Comparison of ENCODE assay signal across 27 cellular contexts in the genomic region with DNA sequence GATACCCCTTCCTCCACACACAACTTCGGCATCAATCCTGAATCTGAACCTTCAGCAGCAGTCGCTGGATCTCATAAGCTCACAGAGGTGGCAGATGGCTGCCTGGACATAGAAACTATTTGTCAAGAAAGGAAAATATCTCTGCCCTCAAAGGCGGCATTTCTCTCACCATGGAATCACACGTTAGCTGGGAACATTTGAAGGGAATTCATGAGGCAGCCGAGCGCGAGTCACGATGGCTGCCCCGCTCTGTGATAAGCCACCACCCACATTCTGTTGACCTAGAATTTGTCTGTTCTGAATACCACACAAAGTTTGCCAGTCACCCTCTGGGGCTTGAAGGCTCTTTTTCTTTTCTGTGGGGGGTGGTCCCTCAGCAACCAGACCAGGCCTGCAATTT.
"Had no signal": no experiment of that assay in that cellular context is flagged by ENCODE, and none has a peak within 500 bp of the region (broad histone marks: within the 10 kb centered on the region; RNA-seq: fewer than 3 reads in every experiment).

No MANE protein-coding gene starts in this region.

- H3K27ac Mint-ChIP-seq: immature natural killer cell; naive thymus-derived CD4-positive, alpha-beta T cell; natural killer cell treated with Interleukin-12 subunit alpha and Interleukin-12 subunit beta and Interleukin-15 and Interleukin-18, amount 100 ng/mL, for 72 hours; stimulated activated naive B cell treated with anti-CD40 and anti-IgM and Interleukin-4, amounts not matched to agents 10 μg/mL and 1 μg/mL and 100 μg/mL, for 72 hours had no signal

- H3K36me3 ChIP-seq: left ventricle myocardium inferior, ovary, prostate gland, stomach, suprapubic skin, thoracic aorta, tibial artery, upper lobe of right lung had no signal

- FAIRE-seq: urothelium cell line had no signal

- H3K4me1 Mint-ChIP-seq: immature natural killer cell; stimulated activated naive B cell treated with anti-CD40 and anti-IgM and Interleukin-4, amounts not matched to agents 10 μg/mL and 1 μg/mL and 100 μg/mL, for 72 hours had no signal

- H3K27me3 ChIP-seq: ovary, stomach, suprapubic skin, upper lobe of right lung had no signal

- H3K4me1 ChIP-seq: left ventricle myocardium inferior, prostate gland, stomach had no signal

- H3K9me3 Mint-ChIP-seq: immature natural killer cell; naive thymus-derived CD4-positive, alpha-beta T cell; natural killer cell treated with Interleukin-12 subunit alpha and Interleukin-12 subunit beta and Interleukin-15 and Interleukin-18, amount 100 ng/mL, for 72 hours; stimulated activated naive B cell treated with anti-CD40 and anti-IgM and Interleukin-4, amounts not matched to agents 10 μg/mL and 1 μg/mL and 100 μg/mL, for 72 hours had no signal

- DNase-seq: immature natural killer cell; islet precursor cell; left ventricle myocardium inferior; mesendoderm; midbrain; mucosa of descending colon; naive thymus-derived CD4-positive, alpha-beta T cell; ovary; retina; right cardiac atrium; stimulated activated CD4-positive, alpha-beta T cell treated with anti-CD3 and anti-CD28 coated beads, Interleukin-12 subunit alpha, Interleukin-12 subunit beta, amount 100 ng/mL, for 4 hours; stimulated activated CD4-positive, alpha-beta T cell treated with anti-CD3 and anti-CD28 coated beads, Interleukin-15, amount 100 ng/mL, for 24 hours; stimulated activated CD4-positive, alpha-beta T cell treated with anti-CD3 and anti-CD28 coated beads, Interleukin-2, amount 100 ng/mL, for 24 hours; stimulated activated CD4-positive, alpha-beta T cell treated with anti-CD3 and anti-CD28 coated beads, Interleukin-4, amount 100 ng/mL, for 1 hour; stimulated activated naive B cell treated with anti-CD40 and anti-IgM and Interleukin-4, amounts not matched to agents 10 μg/mL and 1 μg/mL and 100 μg/mL, for 72 hours; stimulated activated naive CD8-positive, alpha-beta T cell treated with anti-CD3 and anti-CD28 coated beads, Interleukin-15, Interleukin-2, amounts not matched to agents 100 U/mL and 50 U/mL, for 24 hours; stomach; tibial artery; trophoblast cell; upper lobe of right lung had no signal

- H3K9me3 ChIP-seq: left ventricle myocardium inferior, mucosa of descending colon, ovary, prostate gland, stomach, suprapubic skin, thoracic aorta, tibial artery, upper lobe of right lung had no signal

- H3K27ac ChIP-seq: left ventricle myocardium inferior, ovary, prostate gland, skin epidermis, stomach, suprapubic skin, thoracic aorta, tibial artery, upper lobe of right lung had no signal

- H3K4me3 ChIP-seq: left ventricle myocardium inferior, lung, mucosa of descending colon, ovary, prostate gland, skin epidermis, stomach, suprapubic skin, thoracic aorta, tibial artery, upper lobe of right lung had no signal

- H3K36me3 Mint-ChIP-seq: immature natural killer cell; naive thymus-derived CD4-positive, alpha-beta T cell; natural killer cell treated with Interleukin-12 subunit alpha and Interleukin-12 subunit beta and Interleukin-15 and Interleukin-18, amount 100 ng/mL, for 72 hours; stimulated activated naive B cell treated with anti-CD40 and anti-IgM and Interleukin-4, amounts not matched to agents 10 μg/mL and 1 μg/mL and 100 μg/mL, for 72 hours had no signal

- H3K4me3 Mint-ChIP-seq: immature natural killer cell; naive thymus-derived CD4-positive, alpha-beta T cell; natural killer cell treated with Interleukin-12 subunit alpha and Interleukin-12 subunit beta and Interleukin-15 and Interleukin-18, amount 100 ng/mL, for 72 hours; stimulated activated naive B cell treated with anti-CD40 and anti-IgM and Interleukin-4, amounts not matched to agents 10 μg/mL and 1 μg/mL and 100 μg/mL, for 72 hours had no signal
